In the genomic region with DNA sequence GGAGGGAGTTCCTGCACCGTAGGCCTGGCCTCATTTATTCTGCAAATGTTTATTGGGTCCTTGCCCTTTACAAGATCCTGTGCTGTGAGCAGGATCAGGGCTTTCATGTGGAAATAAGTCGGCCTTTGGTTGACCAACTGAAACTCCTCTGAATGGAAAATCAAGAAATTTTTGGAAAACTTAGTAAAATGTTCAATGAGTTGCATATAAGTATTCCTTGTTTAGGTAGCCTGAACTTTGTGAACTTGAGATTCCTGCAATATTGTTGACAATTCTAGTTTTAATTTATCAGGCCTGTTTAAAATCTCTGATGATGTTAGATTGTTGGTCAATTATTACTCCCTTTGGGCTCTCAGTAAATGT, we compare ENCODE assay signal across 8 cellular contexts. TPM values are rescaled to one million over a fixed set of nuclear protein-coding genes. Genes with fewer than 3 reads are reported as not detected.
DNase-seq lines count a peak whose midpoint lies in the region; ATAC-seq and TF ChIP-seq lines count a peak whose summit lies in the region.

No MANE protein-coding gene starts in this region.

- peak overlapping the region; percentile 68 for H3K9ac ChIP-seq in iPS-15b (ENCODE audit: low read depth, low read length)
- H3K9ac ChIP-seq in smooth muscle cell (ENCODE audit: low read depth): peak overlapping the region; percentile 86

- H3K27ac ChIP-seq in smooth muscle cell (ENCODE audit: low read depth): peak overlapping the region; percentile 88

- no peaks in the 10 kb centered on the region for H3K9me3 Mint-ChIP-seq in activated T-helper 17 cell treated with anti-CD3 and anti-CD28 coated beads, Interleukin-2, amount 50 U/mL, for 72 hours

- H3K4me1 Mint-ChIP-seq in activated T-helper 17 cell treated with anti-CD3 and anti-CD28 coated beads, Interleukin-2, amount 50 U/mL, for 72 hours: peaks cover 27% of the 10 kb centered on the region

- peaks cover 55% of the 10 kb centered on the region for H4K20me1 ChIP-seq in smooth muscle cell (ENCODE audit: low read depth)

- H3K4me1 ChIP-seq in iPS-15b (ENCODE audit: control insufficient read depth, insufficient read depth, low read length): no peaks in the 10 kb centered on the region
- H3K4me1 ChIP-seq in smooth muscle cell (ENCODE audit: low read depth): peaks cover 8% of the 10 kb centered on the region

- H3K36me3 ChIP-seq in iPS-15b (ENCODE audit: control insufficient read depth, insufficient read depth, low read length) (peaks cover 8% of the 10 kb centered on the region), smooth muscle cell (ENCODE audit: low read depth) (peaks cover 13% of the 10 kb centered on the region)

- peak overlapping the region; percentile 86 for H3K4me3 ChIP-seq in HFF-Myc (replicated peaks; ENCODE audit: low read depth, low read length)
- H3K4me3 ChIP-seq in iPS-15b (ENCODE audit: low read depth, low read length): peak overlapping the region; percentile 73
- H3K4me3 ChIP-seq in smooth muscle cell: peak overlapping the region; percentile 91

- peak overlapping the region; percentile 94 for H3K4me2 ChIP-seq in smooth muscle cell

- no peak for DNase-seq in HFF-Myc (ENCODE audit: extremely low read depth, low read depth)
- DNase-seq in smooth muscle cell (lab: John Stamatoyannopoulos, UW; ENCODE audit: unreplicated experiment): no peak
- no peak for DNase-seq in amniotic stem cell (lab: John Stamatoyannopoulos, UW)
- DNase-seq in Ammon's horn (ENCODE audit: low spot score): no peak
- DNase-seq in NCI-H446 (lab: John Stamatoyannopoulos, UW): no peak
- DNase-seq in KG1 (lab: John Stamatoyannopoulos, UW): no peak

- peaks cover 30% of the 10 kb centered on the region for H3F3A ChIP-seq in smooth muscle cell (ENCODE audit: low read depth)

- H3K27me3 ChIP-seq in iPS-15b (ENCODE audit: control insufficient read depth, insufficient read depth, low read length): no peaks in the 10 kb centered on the region
- no peaks in the 10 kb centered on the region for H3K27me3 ChIP-seq in smooth muscle cell (ENCODE audit: low read depth)

- H3K9me3 ChIP-seq in iPS-15b (ENCODE audit: control insufficient read depth, insufficient read depth, low read length) (no peaks in the 10 kb centered on the region), smooth muscle cell (replicated peaks; ENCODE audit: low read depth) (no peaks in the 10 kb centered on the region)

- H3K36me3 Mint-ChIP-seq in activated T-helper 17 cell treated with anti-CD3 and anti-CD28 coated beads, Interleukin-2, amount 50 U/mL, for 72 hours (ENCODE audit: low read depth): peaks cover 88% of the 10 kb centered on the region

- 2% methylated on average over 2 of the region's 2 CpGs for WGBS in smooth muscle cell (ENCODE audit: low lambda C conversion rate)

- peak overlapping the region; percentile 92 for H3K27ac Mint-ChIP-seq in activated T-helper 17 cell treated with anti-CD3 and anti-CD28 coated beads, Interleukin-2, amount 50 U/mL, for 72 hours

- TF ChIP-seq CTCF in HFF-Myc (IDR thresholded peaks at IDR 0.05; ENCODE audit: low read depth, low read length, missing control alignments) (no peak), smooth muscle cell (IDR thresholded peaks at IDR 0.05; ENCODE audit: borderline replicate concordance, insufficient read depth, poor library complexity, severe bottlenecking) (no peak)

- ATAC-seq in activated T-helper 17 cell treated with anti-CD3 and anti-CD28 coated beads, Interleukin-2, amount 50 U/mL, for 72 hours (replicated peaks): no peak

- H3K27me3 Mint-ChIP-seq in activated T-helper 17 cell treated with anti-CD3 and anti-CD28 coated beads, Interleukin-2, amount 50 U/mL, for 72 hours: no peaks in the 10 kb centered on the region

- H3K79me2 ChIP-seq in smooth muscle cell (ENCODE audit: low read depth): peaks cover 55% of the 10 kb centered on the region

- peak overlapping the region; percentile 96 for H3K4me3 Mint-ChIP-seq in activated T-helper 17 cell treated with anti-CD3 and anti-CD28 coated beads, Interleukin-2, amount 50 U/mL, for 72 hours

- H2AFZ ChIP-seq in smooth muscle cell (ENCODE audit: low read depth): no peak overlapping the region

RNA-seq across cellular contexts. Expression of a gene that starts 1.1 kb away (rescaled TPM):
- total RNA-seq in activated T-helper 17 cell treated with anti-CD3 and anti-CD28 coated beads, Interleukin-2, amount 50 U/mL, for 72 hours: 10 to 100 TPM; 26.7 to 42.4 TPM
- 11.5 and 14.4 TPM in 2 replicates for total RNA-seq in smooth muscle cell
- 9.9 and 12.1 TPM in 2 replicates for polyA plus RNA-seq in smooth muscle cell

RNA-seq across cellular contexts. Expression of a gene that starts 35.0 kb away (rescaled TPM):
- total RNA-seq in activated T-helper 17 cell treated with anti-CD3 and anti-CD28 coated beads, Interleukin-2, amount 50 U/mL, for 72 hours: 100 to 1,000 TPM; 605 to 614 TPM
- 513 and 566 TPM in 2 replicates for total RNA-seq in smooth muscle cell
- polyA plus RNA-seq in smooth muscle cell: 242 and 274 TPM in 2 replicates

RNA-seq across cellular contexts. Expression of a gene that starts 52.9 kb away (rescaled TPM):
- not detected for total RNA-seq in activated T-helper 17 cell treated with anti-CD3 and anti-CD28 coated beads, Interleukin-2, amount 50 U/mL, for 72 hours
- total RNA-seq in smooth muscle cell: not detected in 2 replicates
- polyA plus RNA-seq in smooth muscle cell: 0.54 TPM in 1 of 2 replicates, not detected in the other
